8 cellular contexts compared by ENCODE assay signal in the genomic region with DNA sequence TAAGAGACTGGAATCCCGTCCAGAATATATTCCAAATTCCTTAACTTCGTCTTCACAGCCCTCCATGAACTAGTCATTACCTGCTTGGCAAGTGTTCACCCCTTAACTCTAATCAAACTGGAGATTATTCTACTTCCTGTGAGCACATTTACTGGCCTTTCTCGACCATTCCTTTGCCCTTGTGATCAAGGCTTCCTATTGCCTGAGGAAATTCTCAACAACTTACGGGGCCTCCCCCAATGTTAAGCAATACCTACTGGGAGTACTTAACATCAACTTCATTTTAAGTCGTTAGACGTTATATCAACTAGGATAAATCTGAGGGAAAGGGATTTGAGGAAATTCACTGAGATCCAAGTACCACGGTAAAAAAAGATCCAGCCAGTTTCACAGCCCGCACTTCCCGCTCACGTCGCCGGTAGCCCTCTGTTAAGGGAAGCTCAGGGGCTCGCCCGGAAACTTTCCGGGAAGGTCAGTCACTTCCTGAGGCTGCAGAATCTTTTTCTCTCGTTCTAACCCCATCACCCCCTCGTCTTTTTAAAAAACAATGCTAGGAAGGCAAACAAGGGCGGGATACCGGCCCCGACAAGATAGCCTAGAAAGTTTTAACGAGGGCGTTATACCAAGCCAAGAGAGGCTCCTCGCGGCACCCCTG. TPM values are rescaled to one million over a fixed set of nuclear protein-coding genes. Genes with fewer than 3 reads are reported as not detected.
DNase-seq lines count a peak whose midpoint lies in the region; ATAC-seq and TF ChIP-seq lines count a peak whose summit lies in the region.

No MANE protein-coding gene starts in this region.

- intact Hi-C loops in Calu3 (cut with micrococcal nuclease; ENCODE audit: unreplicated experiment) = loop anchor here (10.0 kb wide), 1 partner anchor 446 kb away; the partner anchor contains the start of genes ACTL10 and C20orf144

- H3K4me1 Mint-ChIP-seq in Calu3 (ENCODE audit: low read depth, unreplicated experiment) = peaks cover 49% of the 10 kb centered on the region
- H3K4me1 Mint-ChIP-seq in activated T-cell treated with anti-CD3 and anti-CD28 coated beads, Interleukin-2, amount 50 U/mL, for 72 hours (ENCODE audit: low read depth) = peaks cover 51% of the 10 kb centered on the region

- H3K9me3 Mint-ChIP-seq in Calu3 (ENCODE audit: low read depth, unreplicated experiment) = no peaks in the 10 kb centered on the region
- H3K9me3 Mint-ChIP-seq in activated T-cell treated with anti-CD3 and anti-CD28 coated beads, Interleukin-2, amount 50 U/mL, for 72 hours = no peaks in the 10 kb centered on the region

- TSS peak; percentile 32 for BruUV-seq in Calu3 (replicated peaks; lab: Mats Ljungman, UMichigan)

- H3K4me3 Mint-ChIP-seq in Calu3 (ENCODE audit: low read depth, unreplicated experiment) = peak overlapping the region; percentile 99
- peak overlapping the region; percentile 93 to 97 for H3K4me3 Mint-ChIP-seq in activated T-cell treated with anti-CD3 and anti-CD28 coated beads, Interleukin-2, amount 50 U/mL, for 72 hours

- CTCF ChIA-PET in Calu3 (lab: Charles Lee) = interaction anchor here (0.6 to 2.0 kb wide), 3 partner anchors 18 to 717 kb away, joined by 3 to 6 read pairs (median 4); no protein-coding TSS in a partner anchor

- peaks cover 71% of the 10 kb centered on the region for H3K36me3 Mint-ChIP-seq in Calu3 (ENCODE audit: insufficient read depth, unreplicated experiment)
- H3K36me3 Mint-ChIP-seq in activated T-cell treated with anti-CD3 and anti-CD28 coated beads, Interleukin-2, amount 50 U/mL, for 72 hours (ENCODE audit: insufficient read depth in 2 of 2) = peaks cover 18 to 36% of the 10 kb centered on the region in 2 donors

- peak overlapping the region; percentile 100 for H3K27ac Mint-ChIP-seq in Calu3 (ENCODE audit: unreplicated experiment)
- peak overlapping the region; percentile 99 for H3K27ac Mint-ChIP-seq in activated T-cell treated with anti-CD3 and anti-CD28 coated beads, Interleukin-2, amount 50 U/mL, for 72 hours

- no peak for TF ChIP-seq CTCF in Calu3 (IDR thresholded peaks at IDR 0.05; ENCODE audit: unreplicated experiment)

- peak overlapping the region; percentile 97 for H3K4me3 ChIP-seq in Jurkat, Clone E6-1 (ENCODE audit: low read length)

- peak; percentile 26 for DNase-seq in Calu3
- no peak for DNase-seq in Jurkat, Clone E6-1 (ENCODE audit: low read depth, low spot score)
- DNase-seq in activated T-cell treated with anti-CD3 and anti-CD28 coated beads, Interleukin-2, amount 50 U/mL, for 72 hours = no peak
- peak; percentile 25 for DNase-seq in glomerular endothelial cell (ENCODE audit: extremely low read depth, low read depth, low spot score)
- peak; percentile 82 for DNase-seq in renal cortical epithelial cell (ENCODE audit: low read depth)
- no peak for DNase-seq in superior temporal gyrus (ENCODE audit: extremely low spot score)
- DNase-seq in NCI-H526 treated with DMSO at 0.1 percent for 48 hours (lab: John Stamatoyannopoulos, UW) = no peak

- no peaks in the 10 kb centered on the region for H3K27me3 Mint-ChIP-seq in Calu3 (ENCODE audit: unreplicated experiment)
- no peaks in the 10 kb centered on the region for H3K27me3 Mint-ChIP-seq in activated T-cell treated with anti-CD3 and anti-CD28 coated beads, Interleukin-2, amount 50 U/mL, for 72 hours (ENCODE audit: low read depth)

- no peak for ATAC-seq in activated T-cell treated with anti-CD3 and anti-CD28 coated beads, Interleukin-2, amount 50 U/mL, for 72 hours (replicated peaks in 1 of 2)
- no peak for ATAC-seq in HG02840 (IDR thresholded peaks at IDR 0.05; ENCODE audit: low FRiP score, unreplicated experiment)

RNA-seq across cellular contexts. Expression of gene EIF2S2, which starts 0.9 kb away (rescaled TPM):
- total RNA-seq in Calu3 (2022) (173 and 179 TPM in 2 replicates), glomerular endothelial cell (74.9 and 80.2 TPM in 2 replicates), renal cortical epithelial cell (148 and 161 TPM in 2 replicates)
- 149 TPM for polyA plus RNA-seq in Jurkat, Clone E6-1 (2012; ENCODE audit: insufficient read depth, insufficient read length)
- total RNA-seq in activated T-cell treated with anti-CD3 and anti-CD28 coated beads, Interleukin-2, amount 50 U/mL, for 72 hours = 100 to 1,000 TPM; 158 to 165 TPM

Comparison
In these comparisons a context has a peak if more than half of its experiments do, and no peak if none do; other contexts are left out.
1. DNase-seq: peak in Calu3 (single experiment), glomerular endothelial cell (single experiment) and renal cortical epithelial cell (single experiment); none in Jurkat, Clone E6-1 (single experiment), activated T-cell treated with anti-CD3 and anti-CD28 coated beads, Interleukin-2, amount 50 U/mL, for 72 hours (0 of 2), superior temporal gyrus (single experiment) and NCI-H526 treated with DMSO at 0.1 percent for 48 hours (single experiment).